14 cellular contexts compared by ENCODE assay signal in genomic region chr7:96786261-96786997, GRCh38.
DNase-seq lines count a peak whose midpoint lies in the region; ATAC-seq, FAIRE-seq and TF ChIP-seq lines count a peak whose summit lies in the region.
"Had no signal": no experiment of that assay in that cellular context is flagged by ENCODE, and none has a peak within 500 bp of the region (broad histone marks: within the 10 kb centered on the region; RNA-seq: fewer than 3 reads in every experiment).

No MANE protein-coding gene starts in this region.

- H3K27ac ChIP-seq in endothelial cell of umbilical vein (ENCODE audit: insufficient read depth, low read depth, low read length) = no peak overlapping the region
- H3K27ac ChIP-seq in mesendoderm (ENCODE audit: low read depth, low read length) = no peak overlapping the region
- no peak overlapping the region for H3K27ac ChIP-seq in effector memory CD4-positive, alpha-beta T cell (ENCODE audit: insufficient read depth, low read length, poor library complexity, severe bottlenecking)
- H3K27ac ChIP-seq: lower lobe of right lung, uterus had no signal

- dilution Hi-C loops in endothelial cell of umbilical vein (cut with MboI; ENCODE audit: extremely low pct_ligation_motif_present, low sequenced_read_pairs) = no loop called here

- H3K4me3 ChIP-seq in endothelial cell of umbilical vein (replicated peaks in 1 of 3; ENCODE audit: insufficient read depth in 1 of 3, low read depth in 1 of 3, low read length in 3 of 3) (no peak overlapping the region), mesendoderm (ENCODE audit: low read length) (no peak overlapping the region)
- no peak overlapping the region for H3K4me3 ChIP-seq in effector memory CD4-positive, alpha-beta T cell (ENCODE audit: insufficient read depth, low read depth, low read length, poor library complexity, severe bottlenecking)
- H3K4me3 ChIP-seq: lower lobe of right lung, uterus had no signal

- H2BK5ac ChIP-seq in mesendoderm (ENCODE audit: low read length) = no peak overlapping the region

- H3K36me3 ChIP-seq in endothelial cell of umbilical vein (ENCODE audit: control insufficient read depth in 2 of 2, extremely low read depth in 1 of 2, insufficient read depth in 2 of 2, low read length in 2 of 2) (no peaks in the 10 kb centered on the region), mesendoderm (ENCODE audit: control insufficient read depth, insufficient read depth, low read length) (no peaks in the 10 kb centered on the region)
- no peaks in the 10 kb centered on the region for H3K36me3 ChIP-seq in effector memory CD4-positive, alpha-beta T cell (ENCODE audit: control insufficient read depth, insufficient read depth, low read length)
- H3K36me3 ChIP-seq: lower lobe of right lung, uterus had no signal

- H3K79me2 ChIP-seq in endothelial cell of umbilical vein (ENCODE audit: control insufficient read depth, insufficient read depth, low read length) (no peaks in the 10 kb centered on the region), mesendoderm (ENCODE audit: control insufficient read depth, insufficient read depth, low read length) (no peaks in the 10 kb centered on the region)

- H3K23ac ChIP-seq in mesendoderm (ENCODE audit: low read length) = no peak overlapping the region

- POLR2A ChIA-PET in endothelial cell of umbilical vein (lab: Charles Lee) = no interaction called here

- no peaks in the 10 kb centered on the region for H3K9me3 ChIP-seq in endothelial cell of umbilical vein (replicated peaks; ENCODE audit: control insufficient read depth, insufficient read depth, low read length)
- no peaks in the 10 kb centered on the region for H3K9me3 ChIP-seq in effector memory CD4-positive, alpha-beta T cell (ENCODE audit: control insufficient read depth, low read length)
- H3K9me3 ChIP-seq: Caco-2, lower lobe of right lung, uterus had no signal

- H3K27me3 ChIP-seq in endothelial cell of umbilical vein (ENCODE audit: control insufficient read depth in 2 of 2, insufficient read depth in 2 of 2, low read length in 2 of 2) (no peaks in the 10 kb centered on the region), mesendoderm (ENCODE audit: insufficient read depth, low read length, poor library complexity) (no peaks in the 10 kb centered on the region)
- H3K27me3 ChIP-seq in effector memory CD4-positive, alpha-beta T cell (replicated peaks; ENCODE audit: control insufficient read depth, insufficient read depth, low read length, poor library complexity, severe bottlenecking) = no peaks in the 10 kb centered on the region
- H3K27me3 ChIP-seq: uterus had no signal

- H2AK5ac ChIP-seq in mesendoderm (ENCODE audit: low read length) = no peak overlapping the region

- peak; percentile 41 for DNase-seq in Right ventricle myocardium superior
- no peak for DNase-seq in cardiac septum (ENCODE audit: low spot score)
- DNase-seq in endothelial cell of umbilical vein (ENCODE audit: low read depth, low spot score) = peak; percentile 6
- DNase-seq in mesendoderm = peak; percentile 62
- DNase-seq in activated CD8-positive, alpha-beta memory T cell treated with anti-CD3 and anti-CD28 coated beads, Interleukin-2, amount 50 U/mL, for 48 hours = no peak
- no peak for DNase-seq in effector memory CD4-positive, alpha-beta T cell
- no peak for DNase-seq in central memory CD4-positive, alpha-beta T cell
- DNase-seq in NCI-H1694 (lab: John Stamatoyannopoulos, UW) = no peak
- DNase-seq: activated CD4-positive, alpha-beta T cell treated with anti-CD3 and anti-CD28 coated beads, Interleukin-2, amount 10 ng/mL, durations not matched to agents 24 days and 14 days; Caco-2; lower lobe of right lung; stimulated activated CD4-positive, alpha-beta T cell treated with anti-CD3 and anti-CD28 coated beads, Interleukin-1b, Interleukin-23, amount 100 ng/mL, for 48 hours had no signal

- TF ChIP-seq POLR2A in endothelial cell of umbilical vein (IDR thresholded peaks at IDR 0.05; ENCODE audit: low read depth, low read length) = no peak

- H3K4me1 ChIP-seq in endothelial cell of umbilical vein (ENCODE audit: control insufficient read depth, extremely low read depth, insufficient read depth, low read length) (no peaks in the 10 kb centered on the region), mesendoderm (ENCODE audit: control insufficient read depth, low read depth, low read length) (peaks cover 2% of the 10 kb centered on the region)
- no peaks in the 10 kb centered on the region for H3K4me1 ChIP-seq in effector memory CD4-positive, alpha-beta T cell (ENCODE audit: control insufficient read depth, insufficient read depth, low read length, poor library complexity, severe bottlenecking)
- H3K4me1 ChIP-seq: Caco-2, lower lobe of right lung, uterus had no signal

- H3K9me1 ChIP-seq in endothelial cell of umbilical vein (replicated peaks; ENCODE audit: control insufficient read depth, extremely low read depth, insufficient read depth, low read length) = no peaks in the 10 kb centered on the region

- H3K4me2 ChIP-seq in endothelial cell of umbilical vein (ENCODE audit: insufficient read depth, low read length) (no peak overlapping the region), mesendoderm (ENCODE audit: low read length) (no peak overlapping the region)

- CTCF ChIA-PET in endothelial cell of umbilical vein (lab: Charles Lee) = no interaction called here

- no peak for TF ChIP-seq CTCF in endothelial cell of umbilical vein (IDR thresholded peaks at IDR 0.05; ENCODE audit: extremely low read depth in 1 of 2, insufficient read depth in 1 of 2, low read depth in 1 of 2, low read length in 2 of 2)

- no peak overlapping the region for H4K8ac ChIP-seq in mesendoderm (ENCODE audit: low read depth, low read length)

- no TSS peak for BruUV-seq in endothelial cell of umbilical vein (replicated peaks; lab: Mats Ljungman, UMichigan)

- H4K20me1 ChIP-seq in endothelial cell of umbilical vein (replicated peaks; ENCODE audit: control insufficient read depth, extremely low read depth, insufficient read depth, low read length) = no peaks in the 10 kb centered on the region

- H3K18ac ChIP-seq in mesendoderm (ENCODE audit: low read length) = no peak overlapping the region

- ATAC-seq in Right ventricle myocardium superior (ENCODE audit: poor library complexity) = peak; percentile 27
- ATAC-seq: lower lobe of right lung, Panc1 had no signal

- intact Hi-C loops in Right ventricle myocardium superior (cut with DNase I) (no loop called here), cardiac septum (cut with DNase I) (no loop called here), endothelial cell of umbilical vein (cut with micrococcal nuclease) (no loop called here)

- no peaks in the 10 kb centered on the region for H3K79me1 ChIP-seq in mesendoderm (ENCODE audit: low read length)

- H2BK120ac ChIP-seq in mesendoderm (ENCODE audit: low read depth, low read length) = no peak overlapping the region

- no peak overlapping the region for H2BK15ac ChIP-seq in mesendoderm (replicated peaks; ENCODE audit: low read depth)

- H2AFZ ChIP-seq in endothelial cell of umbilical vein (ENCODE audit: low read depth, low read length) = no peak overlapping the region

- no peak overlapping the region for H4K5ac ChIP-seq in mesendoderm (ENCODE audit: low read length)

- H3K4ac ChIP-seq in mesendoderm (ENCODE audit: low read depth, low read length) = no peak overlapping the region

- no peak for FAIRE-seq in endothelial cell of umbilical vein (lab: Jason Lieb, UNC)

- H3K9ac ChIP-seq in endothelial cell of umbilical vein (replicated peaks; ENCODE audit: extremely low read depth, insufficient read depth, low read length) (no peak overlapping the region), mesendoderm (ENCODE audit: low read length) (no peak overlapping the region)

- peak overlapping the region; percentile 22 for H3K56ac ChIP-seq in mesendoderm (ENCODE audit: low read length)

- no CpG with 5 or more reads among the region's 15 CpGs for WGBS in mesendoderm (ENCODE audit: extremely low coverage, insufficient coverage, low lambda C conversion rate)

TF ChIP-seq in endothelial cell of umbilical vein, 7 proteins besides CTCF, POLR2A, EP300 and RAD21:
- no peak for TF ChIP-seq FOS (IDR thresholded peaks at IDR 0.05; ENCODE audit: borderline replicate concordance, insufficient read depth, low read length)
- TF ChIP-seq JUN (IDR thresholded peaks at IDR 0.05; ENCODE audit: borderline replicate concordance, insufficient read depth, insufficient read length, low read depth) = no peak
- no peak for TF ChIP-seq EZH2 (IDR thresholded peaks at IDR 0.05; ENCODE audit: borderline replicate concordance, low read depth, low read length, severe bottlenecking)
- no peak for TF ChIP-seq MAX (IDR thresholded peaks at IDR 0.05; ENCODE audit: insufficient read depth, insufficient read length)
- TF ChIP-seq GATA2 (IDR thresholded peaks at IDR 0.05; ENCODE audit: insufficient read depth, insufficient read length, low read depth, low read length) = no peak
- TF ChIP-seq MYC (IDR thresholded peaks at IDR 0.05; ENCODE audit: low read depth, low read length) = no peak
- no peak for TF ChIP-seq POLR2AphosphoS5 (IDR thresholded peaks at IDR 0.05; ENCODE audit: insufficient read depth, low read depth, low read length)
TF ChIP-seq in endothelial cell of umbilical vein: peak in this region for 0.

Comparison
In these comparisons a context has a peak if more than half of its experiments do, and no peak if none do; other contexts are left out.
1. DNase-seq: peak in Right ventricle myocardium superior (single experiment), endothelial cell of umbilical vein (single experiment) and mesendoderm (single experiment); none in cardiac septum (single experiment), activated CD8-positive, alpha-beta memory T cell treated with anti-CD3 and anti-CD28 coated beads, Interleukin-2, amount 50 U/mL, for 48 hours (single experiment), effector memory CD4-positive, alpha-beta T cell (0 of 3), central memory CD4-positive, alpha-beta T cell (single experiment) and NCI-H1694 (single experiment).